Comparison of ENCODE assay signal across 9 cellular contexts in the genomic region with DNA sequence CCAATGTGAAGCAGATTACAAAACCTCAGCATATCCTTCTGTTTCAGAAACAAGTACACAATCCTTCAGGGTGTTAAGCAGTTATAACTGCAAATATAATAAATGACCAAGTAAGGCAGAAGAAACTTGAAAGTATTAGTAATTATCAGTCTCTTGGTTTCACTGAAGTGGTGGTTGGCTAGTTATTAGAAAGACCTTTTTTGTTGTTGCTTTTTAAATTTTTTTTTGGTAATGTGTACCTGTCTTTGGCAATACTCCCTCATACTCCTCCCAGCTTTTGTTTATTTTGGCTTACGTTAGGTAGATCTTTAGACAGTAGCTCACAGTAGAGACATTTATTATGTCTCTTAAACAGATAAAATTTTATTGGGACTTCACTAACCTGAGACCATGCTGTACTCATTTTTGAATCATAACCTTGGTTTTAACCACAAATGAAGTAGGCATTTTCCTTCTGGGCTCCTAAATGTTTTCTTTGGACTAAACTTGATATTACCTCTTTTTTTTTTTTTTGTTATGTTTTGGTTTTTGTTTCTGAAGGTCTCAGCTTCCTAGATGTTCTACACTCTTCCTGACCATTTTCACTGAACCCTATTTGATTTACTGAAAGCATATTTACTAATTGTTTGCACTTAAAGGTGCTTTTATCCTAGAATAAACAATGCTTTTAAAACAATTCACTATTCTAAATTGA. TPM values are rescaled to one million over a fixed set of nuclear protein-coding genes. Genes with fewer than 3 reads are reported as not detected.
DNase-seq lines count a peak whose midpoint lies in the region; ATAC-seq and TF ChIP-seq lines count a peak whose summit lies in the region.
"Had no signal": no experiment of that assay in that cellular context is flagged by ENCODE, and none has a peak within 500 bp of the region (broad histone marks: within the 10 kb centered on the region; RNA-seq: fewer than 3 reads in every experiment).

No MANE protein-coding gene starts in this region.

- H3K4me3 ChIP-seq in Caco-2 (ENCODE audit: low read depth, low read length) (no peak overlapping the region), GM23338 (no peak overlapping the region), fibroblast of the aortic adventitia (ENCODE audit: low read depth, low read length) (no peak overlapping the region)

- DNase-seq in Caco-2 (no peak), GM23338 (ENCODE audit: low spot score) (no peak), NCI-H2196 treated with DMSO at 0.1 percent for 48 hours (lab: John Stamatoyannopoulos, UW; ENCODE audit: unreplicated experiment) (peak; percentile 46), fibroblast of the aortic adventitia (ENCODE audit: low read depth) (peak; percentile 35), posterior cingulate gyrus (no peak)
- no peak for DNase-seq in activated CD8-positive, alpha-beta memory T cell treated with anti-CD3 and anti-CD28 coated beads, Interleukin-2, amount 50 U/mL, for 48 hours
- DNase-seq: KG1 had no signal

- peaks cover 44% of the 10 kb centered on the region for H4K20me1 ChIP-seq in GM23338 (replicated peaks; ENCODE audit: insufficient read depth)

- H3K36me3 ChIP-seq in Caco-2 (ENCODE audit: control insufficient read depth, insufficient read depth, low read length) (no peaks in the 10 kb centered on the region), GM23338 (ENCODE audit: insufficient read depth) (no peaks in the 10 kb centered on the region)

- H3K36me3 Mint-ChIP-seq in Caco-2 (ENCODE audit: insufficient read depth, unreplicated experiment) (peaks cover 14% of the 10 kb centered on the region), GM23338 (ENCODE audit: low read depth) (no peaks in the 10 kb centered on the region)

- H3K27ac Mint-ChIP-seq in Caco-2 (ENCODE audit: unreplicated experiment) (peak overlapping the region; percentile 12), GM23338 (peak overlapping the region; percentile 38)

- H3K4me3 Mint-ChIP-seq in Caco-2 (ENCODE audit: unreplicated experiment) (peak overlapping the region; percentile 25), GM23338 (no peak overlapping the region)

- no peak for TF ChIP-seq CTCF in Caco-2 (IDR thresholded peaks at IDR 0.05; ENCODE audit: insufficient read depth in 1 of 2, low read depth in 1 of 2, low read length in 1 of 2, severe bottlenecking in 1 of 2, unreplicated experiment in 1 of 2)
- no peak for TF ChIP-seq CTCF in GM23338 (conservative IDR thresholded peaks at IDR 0.05; ENCODE audit: low read depth in 2 of 2)
- no peak for TF ChIP-seq CTCF in fibroblast of the aortic adventitia (IDR thresholded peaks at IDR 0.05; ENCODE audit: insufficient read depth, low read length)

- no peak overlapping the region for H2AFZ ChIP-seq in GM23338

- H3K4me1 Mint-ChIP-seq in Caco-2 (ENCODE audit: low read depth, unreplicated experiment) (peaks cover 42% of the 10 kb centered on the region), GM23338 (peaks cover 56% of the 10 kb centered on the region)

- H3K79me2 ChIP-seq in GM23338 (replicated peaks; ENCODE audit: insufficient read depth), result peaks cover 100% of the 10 kb centered on the region

- H3K27ac ChIP-seq in GM23338 (ENCODE audit: low read depth), result no peak overlapping the region

- no peak for ATAC-seq in GM23338
- ATAC-seq in GM19397 (IDR thresholded peaks at IDR 0.05; ENCODE audit: unreplicated experiment), result no peak
- ATAC-seq in HG03159 (IDR thresholded peaks at IDR 0.05; ENCODE audit: unreplicated experiment), result no peak

- H3K9me2 ChIP-seq in GM23338 (ENCODE audit: insufficient read depth), result no peaks in the 10 kb centered on the region

- POLR2A ChIA-PET in Caco-2 (lab: Charles Lee), result no interaction called here

- H3K9me3 ChIP-seq in Caco-2, result no peaks in the 10 kb centered on the region

- H3K27me3 ChIP-seq in Caco-2 (replicated peaks; ENCODE audit: control insufficient read depth, insufficient read depth, low read length), result no peaks in the 10 kb centered on the region
- no peaks in the 10 kb centered on the region for H3K27me3 ChIP-seq in GM23338 (ENCODE audit: insufficient read depth)

- no peaks in the 10 kb centered on the region for H3F3A ChIP-seq in GM23338 (replicated peaks; ENCODE audit: low read depth)

- CTCF ChIA-PET in Caco-2 (lab: Charles Lee), result interaction anchor here (1.0 kb wide), 1 partner anchor 70 kb away, joined by 3 read pairs; no protein-coding TSS in a partner anchor

- BruUV-seq in Caco-2 (replicated peaks; lab: Mats Ljungman, UMichigan), result no TSS peak

- H3K4me1 ChIP-seq in Caco-2 (peaks cover 39% of the 10 kb centered on the region), GM23338 (ENCODE audit: insufficient read depth) (peaks cover 46% of the 10 kb centered on the region)

- H3K27me3 Mint-ChIP-seq in Caco-2 (ENCODE audit: insufficient read depth, unreplicated experiment) (no peaks in the 10 kb centered on the region), GM23338 (ENCODE audit: insufficient read depth, low read depth, poor library complexity) (peaks cover 1% of the 10 kb centered on the region)

- H3K9me3 Mint-ChIP-seq in Caco-2 (ENCODE audit: unreplicated experiment), result no peaks in the 10 kb centered on the region
- H3K9me3 Mint-ChIP-seq in GM23338, result no peaks in the 10 kb centered on the region

- H3K4me2 ChIP-seq in GM23338, result peak overlapping the region; percentile 54; the same call in 1 of the 2 replicates

- intact Hi-C loops in Caco-2 (cut with micrococcal nuclease; ENCODE audit: unreplicated experiment) (no loop called here), posterior cingulate gyrus (cut with DNase I) (no loop called here)

TF ChIP-seq in GM23338, 12 proteins besides CTCF, POLR2A, EP300 and RAD21 (continues in another document):
- no peak for TF ChIP-seq JUNB (IDR thresholded peaks at IDR 0.05; ENCODE audit: unreplicated experiment)
- TF ChIP-seq, protein P1, sequence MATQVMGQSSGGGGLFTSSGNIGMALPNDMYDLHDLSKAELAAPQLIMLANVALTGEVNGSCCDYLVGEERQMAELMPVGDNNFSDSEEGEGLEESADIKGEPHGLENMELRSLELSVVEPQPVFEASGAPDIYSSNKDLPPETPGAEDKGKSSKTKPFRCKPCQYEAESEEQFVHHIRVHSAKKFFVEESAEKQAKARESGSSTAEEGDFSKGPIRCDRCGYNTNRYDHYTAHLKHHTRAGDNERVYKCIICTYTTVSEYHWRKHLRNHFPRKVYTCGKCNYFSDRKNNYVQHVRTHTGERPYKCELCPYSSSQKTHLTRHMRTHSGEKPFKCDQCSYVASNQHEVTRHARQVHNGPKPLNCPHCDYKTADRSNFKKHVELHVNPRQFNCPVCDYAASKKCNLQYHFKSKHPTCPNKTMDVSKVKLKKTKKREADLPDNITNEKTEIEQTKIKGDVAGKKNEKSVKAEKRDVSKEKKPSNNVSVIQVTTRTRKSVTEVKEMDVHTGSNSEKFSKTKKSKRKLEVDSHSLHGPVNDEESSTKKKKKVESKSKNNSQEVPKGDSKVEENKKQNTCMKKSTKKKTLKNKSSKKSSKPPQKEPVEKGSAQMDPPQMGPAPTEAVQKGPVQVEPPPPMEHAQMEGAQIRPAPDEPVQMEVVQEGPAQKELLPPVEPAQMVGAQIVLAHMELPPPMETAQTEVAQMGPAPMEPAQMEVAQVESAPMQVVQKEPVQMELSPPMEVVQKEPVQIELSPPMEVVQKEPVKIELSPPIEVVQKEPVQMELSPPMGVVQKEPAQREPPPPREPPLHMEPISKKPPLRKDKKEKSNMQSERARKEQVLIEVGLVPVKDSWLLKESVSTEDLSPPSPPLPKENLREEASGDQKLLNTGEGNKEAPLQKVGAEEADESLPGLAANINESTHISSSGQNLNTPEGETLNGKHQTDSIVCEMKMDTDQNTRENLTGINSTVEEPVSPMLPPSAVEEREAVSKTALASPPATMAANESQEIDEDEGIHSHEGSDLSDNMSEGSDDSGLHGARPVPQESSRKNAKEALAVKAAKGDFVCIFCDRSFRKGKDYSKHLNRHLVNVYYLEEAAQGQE (IDR thresholded peaks at IDR 0.05; ENCODE audit: unreplicated experiment), result no peak
- TF ChIP-seq EZH2 (IDR thresholded peaks at IDR 0.05; ENCODE audit: low read depth, unreplicated experiment), result no peak

RNA-seq across cellular contexts. Expression of a gene that starts 6.4 kb away (rescaled TPM):
- 65.3 and 69.3 TPM in 2 replicates for total RNA-seq in Caco-2 (2022)
- 81.7 and 93.2 TPM in 2 replicates for total RNA-seq in GM23338 (2014; rRNA removed; shearing (Covaris generic))
- 29.9 and 38.0 TPM in 2 replicates for polyA plus RNA-seq in GM23338 (2016; fragmentation: Nextera tagmentation; extraction: Ambion mirVana)
- 33.3 and 41.2 TPM in 2 replicates for total RNA-seq in fibroblast of the aortic adventitia (ENCODE audit: low replicate concordance)

Comparison
In these comparisons a context has a peak if more than half of its experiments do, and no peak if none do; other contexts are left out.
1. DNase-seq: peak in NCI-H2196 treated with DMSO at 0.1 percent for 48 hours (single experiment) and fibroblast of the aortic adventitia (single experiment); none in Caco-2 (0 of 2), GM23338 (single experiment), posterior cingulate gyrus (0 of 10) and activated CD8-positive, alpha-beta memory T cell treated with anti-CD3 and anti-CD28 coated beads, Interleukin-2, amount 50 U/mL, for 48 hours (single experiment).